In the genomic region with DNA sequence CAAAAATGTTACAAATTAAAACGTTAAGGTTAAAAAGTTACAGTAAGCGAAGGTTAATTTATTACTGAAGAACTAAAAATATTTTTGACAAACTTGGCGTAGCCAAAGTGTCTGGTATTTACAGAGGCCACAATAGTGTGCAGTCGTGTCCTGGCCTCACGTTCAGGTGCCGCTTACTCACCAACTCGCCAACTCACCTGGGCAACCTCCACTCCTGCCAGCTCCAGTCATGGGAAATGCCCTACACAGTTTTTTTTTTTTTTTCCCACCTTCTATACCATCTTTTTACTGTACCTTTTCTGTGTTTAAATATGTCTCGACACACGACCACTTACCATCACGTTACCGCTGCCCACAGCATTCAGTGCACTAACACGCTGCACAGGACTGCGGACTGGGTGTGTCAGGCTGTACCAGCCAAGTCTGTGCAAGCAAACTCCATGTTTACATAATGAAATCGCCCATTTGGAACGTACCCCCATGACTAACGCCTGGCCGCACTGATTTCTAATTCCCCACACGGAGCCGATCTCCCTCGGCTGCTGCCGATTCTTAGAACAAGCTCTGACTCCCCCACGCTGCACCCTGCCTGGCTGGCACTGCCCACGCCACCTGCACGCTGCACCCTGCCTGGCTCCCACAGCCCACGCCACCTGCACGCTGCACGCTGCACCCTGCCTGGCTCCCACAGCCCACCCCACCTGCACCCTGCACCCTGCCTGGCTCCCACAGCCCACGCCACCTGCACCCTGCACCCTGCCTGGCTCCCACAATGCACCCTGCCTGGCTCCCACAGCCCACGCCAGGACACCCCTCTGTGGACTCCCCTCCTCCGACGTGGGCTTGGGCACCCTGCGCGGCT, we compare ENCODE assay signal across 11 cellular contexts.
DNase-seq lines count a peak whose midpoint lies in the region; ATAC-seq, FAIRE-seq and TF ChIP-seq lines count a peak whose summit lies in the region.
"Had no signal": no experiment of that assay in that cellular context is flagged by ENCODE, and none has a peak within 500 bp of the region (broad histone marks: within the 10 kb centered on the region; RNA-seq: fewer than 3 reads in every experiment).

No MANE protein-coding gene starts in this region.

- no peaks in the 10 kb centered on the region for H3K36me3 ChIP-seq in mucosa of descending colon (ENCODE audit: low read depth)
- no peaks in the 10 kb centered on the region for H3K36me3 ChIP-seq in WERI-Rb-1

- H3K27ac ChIP-seq in WERI-Rb-1: no peak overlapping the region

- no peak for TF ChIP-seq CTCF in mucosa of descending colon (IDR thresholded peaks at IDR 0.05)
- TF ChIP-seq CTCF in D721Med (IDR thresholded peaks at IDR 0.05; ENCODE audit: insufficient read depth, missing control alignments): no peak
- no peak for TF ChIP-seq CTCF in WERI-Rb-1 (IDR thresholded peaks at IDR 0.05; ENCODE audit: low read depth, low read length)

- no peak for TF ChIP-seq EP300 in Ishikawa (IDR thresholded peaks at IDR 0.05; ENCODE audit: borderline replicate concordance)

- no peak for TF ChIP-seq RAD21 in Ishikawa (IDR thresholded peaks at IDR 0.05; ENCODE audit: low read depth)

- no peak for FAIRE-seq in D721Med (lab: Jason Lieb, UNC)

- no peaks in the 10 kb centered on the region for H3K4me1 ChIP-seq in mucosa of descending colon (ENCODE audit: low read depth)

- H3K27me3 ChIP-seq in WERI-Rb-1 (ENCODE audit: insufficient read depth, low read depth, severe bottlenecking): no peaks in the 10 kb centered on the region

- intact Hi-C loops in mucosa of descending colon (cut with DNase I, micrococcal nuclease): no loop called here

- H3K4me3 ChIP-seq in mucosa of descending colon: no peak overlapping the region
- H3K4me3 ChIP-seq in WERI-Rb-1 (ENCODE audit: low read depth, low read length): no peak overlapping the region

- DNase-seq in ACHN (peak; percentile 89), cerebellum (ENCODE audit: low spot score) (peak; percentile 18), mucosa of descending colon (no peak), D721Med (ENCODE audit: insufficient read length, low spot score) (no peak), NCI-H2196 (lab: John Stamatoyannopoulos, UW; ENCODE audit: unreplicated experiment) (no peak), WERI-Rb-1 (no peak)
- DNase-seq: activated T-cell treated with anti-CD3 and anti-CD28 coated beads for 4 hours, NCI-H2081 treated with DMSO at 0.1 percent for 48 hours had no signal

- in situ Hi-C loops in ACHN (cut with HindIII; ENCODE audit: low pct_ligation_motif_present, low pct_unique_long_range_greater_than_20kb, low sequenced_read_pairs): no loop called here

- peak; percentile 60 for ATAC-seq in mucosa of descending colon
- no peak for ATAC-seq in GM19397 (IDR thresholded peaks at IDR 0.05; ENCODE audit: unreplicated experiment)
- ATAC-seq: stimulated activated effector memory CD8-positive, alpha-beta T cell treated with anti-CD3 and anti-CD28 coated beads, Interleukin-12 subunit alpha, Interleukin-12 subunit beta, amount 100 ng/mL, for 72 hours had no signal

- H3K9me3 ChIP-seq in mucosa of descending colon: no peaks in the 10 kb centered on the region
- no peaks in the 10 kb centered on the region for H3K9me3 ChIP-seq in WERI-Rb-1 (ENCODE audit: severe bottlenecking)

TF ChIP-seq in Ishikawa, 13 proteins besides CTCF, POLR2A, EP300 and RAD21:
- TF ChIP-seq CEBPB (IDR thresholded peaks at IDR 0.05) (no peak), NFIC (IDR thresholded peaks at IDR 0.05) (peak; percentile 37; the same call in 1 of the 2 replicates)

Comparison
In these comparisons a context has a peak if more than half of its experiments do, and no peak if none do; other contexts are left out.
1. DNase-seq: peak in ACHN (single experiment) and cerebellum (single experiment); none in mucosa of descending colon (0 of 3), D721Med (single experiment), NCI-H2196 (single experiment) and WERI-Rb-1 (single experiment).